Comparison of ENCODE assay signal across 1 cellular context in the genomic region with DNA sequence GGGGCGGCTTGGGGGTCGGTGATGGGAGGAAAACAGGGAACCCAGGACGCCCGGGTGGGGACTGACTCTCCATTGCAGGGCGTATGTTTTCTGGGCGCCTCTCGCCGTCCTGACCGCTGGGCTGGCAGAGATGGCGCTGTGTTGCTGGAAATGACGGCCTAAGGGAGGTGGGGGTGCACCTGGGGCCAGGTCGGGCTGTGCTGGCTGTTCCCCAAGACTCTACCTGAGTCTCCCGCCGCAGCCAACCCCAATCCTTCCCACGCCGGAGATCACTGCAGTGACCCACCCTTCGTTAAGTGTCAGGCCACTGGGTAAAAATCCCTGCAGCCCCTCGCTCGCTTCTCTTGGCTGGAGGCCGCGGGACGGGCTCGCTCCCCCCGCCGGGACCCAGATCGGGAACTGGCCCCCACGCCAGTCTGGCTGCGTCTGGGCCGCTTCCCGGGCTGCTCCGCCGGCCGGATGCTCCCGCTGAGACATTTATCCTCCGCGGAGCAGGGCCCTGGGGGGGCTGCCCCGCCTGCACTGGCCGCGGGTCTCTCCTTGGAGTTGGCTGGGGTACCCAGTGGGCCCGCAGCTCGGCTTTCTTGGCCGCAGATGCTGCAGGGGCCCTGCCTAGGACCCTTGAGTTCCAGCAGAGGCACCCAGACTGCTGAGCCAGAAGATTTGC.
TF ChIP-seq lines count a peak whose summit lies in the region.

No MANE protein-coding gene starts in this region.

TF ChIP-seq in HepG2, 621 proteins besides CTCF, POLR2A, EP300 and RAD21 (continued from another document):
- TF ChIP-seq SRF (IDR thresholded peaks at IDR 0.05; ENCODE audit: low read depth, low read length) (no peak), ZNF496 (CRISPR knock-in tag; IDR thresholded peaks at IDR 0.05; ENCODE audit: insufficient replicate concordance) (no peak), CAMTA2 (CRISPR knock-in tag; IDR thresholded peaks at IDR 0.05; ENCODE audit: borderline replicate concordance) (no peak), CHD4 (IDR thresholded peaks at IDR 0.05; ENCODE audit: borderline replicate concordance, low read length) (0 out of 2 replicates have a peak, but pooled peaks have one; percentile 70), FIP1L1 (IDR thresholded peaks at IDR 0.05; ENCODE audit: borderline replicate concordance, insufficient read depth, low read depth, low read length) (no peak), ZFP36 (IDR thresholded peaks at IDR 0.05; ENCODE audit: borderline replicate concordance, low read depth, low read length, partially characterized antibody) (no peak), KMT2B (CRISPR knock-in tag; IDR thresholded peaks at IDR 0.05) (no peak), THAP11 (CRISPR knock-in tag; IDR thresholded peaks at IDR 0.05) (no peak), MED8 (CRISPR knock-in tag; IDR thresholded peaks at IDR 0.05; ENCODE audit: insufficient replicate concordance) (no peak), ZNF12 (CRISPR knock-in tag; IDR thresholded peaks at IDR 0.05) (no peak), ZNF749 (CRISPR knock-in tag; IDR thresholded peaks at IDR 0.05; ENCODE audit: borderline replicate concordance) (no peak), ZNF180 (CRISPR knock-in tag; IDR thresholded peaks at IDR 0.05; ENCODE audit: borderline replicate concordance, low read depth) (no peak), ZBTB1 (CRISPR knock-in tag; IDR thresholded peaks at IDR 0.05; ENCODE audit: borderline replicate concordance) (no peak), ZNF343 (CRISPR knock-in tag; IDR thresholded peaks at IDR 0.05) (no peak), MYNN (CRISPR knock-in tag; IDR thresholded peaks at IDR 0.05; ENCODE audit: low read depth) (no peak), JUNB (CRISPR knock-in tag; IDR thresholded peaks at IDR 0.05; ENCODE audit: borderline replicate concordance) (no peak), PPARG (CRISPR knock-in tag; conservative IDR thresholded peaks at IDR 0.05) (no peak), ZNF816 (CRISPR knock-in tag; IDR thresholded peaks at IDR 0.05; ENCODE audit: borderline replicate concordance) (peak; percentile 61; the same call in 1 of the 2 replicates)
- TF ChIP-seq, protein P1, sequence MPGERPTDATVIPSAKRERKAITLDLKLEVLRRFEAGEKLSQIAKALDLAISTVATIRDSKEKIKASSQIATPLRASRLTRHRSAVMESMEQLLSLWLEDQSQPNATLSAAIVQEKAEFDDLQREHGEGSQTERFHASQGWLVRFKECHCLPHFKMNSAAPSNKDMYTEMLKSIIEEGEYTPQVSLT (CRISPR knock-in tag; IDR thresholded peaks at IDR 0.05; ENCODE audit: borderline replicate concordance, low read depth): 0 out of 2 replicates have a peak, but pooled peaks have one; percentile 51
- TF ChIP-seq, protein P2, sequence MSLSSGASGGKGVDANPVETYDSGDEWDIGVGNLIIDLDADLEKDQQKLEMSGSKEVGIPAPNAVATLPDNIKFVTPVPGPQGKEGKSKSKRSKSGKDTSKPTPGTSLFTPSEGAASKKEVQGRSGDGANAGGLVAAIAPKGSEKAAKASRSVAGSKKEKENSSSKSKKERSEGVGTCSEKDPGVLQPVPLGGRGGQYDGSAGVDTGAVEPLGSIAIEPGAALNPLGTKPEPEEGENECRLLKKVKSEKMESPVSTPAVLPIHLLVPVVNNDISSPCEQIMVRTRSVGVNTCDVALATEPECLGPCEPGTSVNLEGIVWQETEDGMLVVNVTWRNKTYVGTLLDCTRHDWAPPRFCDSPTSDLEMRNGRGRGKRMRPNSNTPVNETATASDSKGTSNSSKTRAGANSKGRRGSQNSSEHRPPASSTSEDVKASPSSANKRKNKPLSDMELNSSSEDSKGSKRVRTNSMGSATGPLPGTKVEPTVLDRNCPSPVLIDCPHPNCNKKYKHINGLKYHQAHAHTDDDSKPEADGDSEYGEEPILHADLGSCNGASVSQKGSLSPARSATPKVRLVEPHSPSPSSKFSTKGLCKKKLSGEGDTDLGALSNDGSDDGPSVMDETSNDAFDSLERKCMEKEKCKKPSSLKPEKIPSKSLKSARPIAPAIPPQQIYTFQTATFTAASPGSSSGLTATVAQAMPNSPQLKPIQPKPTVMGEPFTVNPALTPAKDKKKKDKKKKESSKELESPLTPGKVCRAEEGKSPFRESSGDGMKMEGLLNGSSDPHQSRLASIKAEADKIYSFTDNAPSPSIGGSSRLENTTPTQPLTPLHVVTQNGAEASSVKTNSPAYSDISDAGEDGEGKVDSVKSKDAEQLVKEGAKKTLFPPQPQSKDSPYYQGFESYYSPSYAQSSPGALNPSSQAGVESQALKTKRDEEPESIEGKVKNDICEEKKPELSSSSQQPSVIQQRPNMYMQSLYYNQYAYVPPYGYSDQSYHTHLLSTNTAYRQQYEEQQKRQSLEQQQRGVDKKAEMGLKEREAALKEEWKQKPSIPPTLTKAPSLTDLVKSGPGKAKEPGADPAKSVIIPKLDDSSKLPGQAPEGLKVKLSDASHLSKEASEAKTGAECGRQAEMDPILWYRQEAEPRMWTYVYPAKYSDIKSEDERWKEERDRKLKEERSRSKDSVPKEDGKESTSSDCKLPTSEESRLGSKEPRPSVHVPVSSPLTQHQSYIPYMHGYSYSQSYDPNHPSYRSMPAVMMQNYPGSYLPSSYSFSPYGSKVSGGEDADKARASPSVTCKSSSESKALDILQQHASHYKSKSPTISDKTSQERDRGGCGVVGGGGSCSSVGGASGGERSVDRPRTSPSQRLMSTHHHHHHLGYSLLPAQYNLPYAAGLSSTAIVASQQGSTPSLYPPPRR (CRISPR knock-in tag; IDR thresholded peaks at IDR 0.05; ENCODE audit: borderline replicate concordance): no peak
- TF ChIP-seq, protein P3, sequence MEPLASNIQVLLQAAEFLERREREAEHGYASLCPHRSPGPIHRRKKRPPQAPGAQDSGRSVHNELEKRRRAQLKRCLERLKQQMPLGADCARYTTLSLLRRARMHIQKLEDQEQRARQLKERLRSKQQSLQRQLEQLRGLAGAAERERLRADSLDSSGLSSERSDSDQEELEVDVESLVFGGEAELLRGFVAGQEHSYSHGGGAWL (CRISPR knock-in tag; IDR thresholded peaks at IDR 0.05): no peak
- TF ChIP-seq, protein P4, sequence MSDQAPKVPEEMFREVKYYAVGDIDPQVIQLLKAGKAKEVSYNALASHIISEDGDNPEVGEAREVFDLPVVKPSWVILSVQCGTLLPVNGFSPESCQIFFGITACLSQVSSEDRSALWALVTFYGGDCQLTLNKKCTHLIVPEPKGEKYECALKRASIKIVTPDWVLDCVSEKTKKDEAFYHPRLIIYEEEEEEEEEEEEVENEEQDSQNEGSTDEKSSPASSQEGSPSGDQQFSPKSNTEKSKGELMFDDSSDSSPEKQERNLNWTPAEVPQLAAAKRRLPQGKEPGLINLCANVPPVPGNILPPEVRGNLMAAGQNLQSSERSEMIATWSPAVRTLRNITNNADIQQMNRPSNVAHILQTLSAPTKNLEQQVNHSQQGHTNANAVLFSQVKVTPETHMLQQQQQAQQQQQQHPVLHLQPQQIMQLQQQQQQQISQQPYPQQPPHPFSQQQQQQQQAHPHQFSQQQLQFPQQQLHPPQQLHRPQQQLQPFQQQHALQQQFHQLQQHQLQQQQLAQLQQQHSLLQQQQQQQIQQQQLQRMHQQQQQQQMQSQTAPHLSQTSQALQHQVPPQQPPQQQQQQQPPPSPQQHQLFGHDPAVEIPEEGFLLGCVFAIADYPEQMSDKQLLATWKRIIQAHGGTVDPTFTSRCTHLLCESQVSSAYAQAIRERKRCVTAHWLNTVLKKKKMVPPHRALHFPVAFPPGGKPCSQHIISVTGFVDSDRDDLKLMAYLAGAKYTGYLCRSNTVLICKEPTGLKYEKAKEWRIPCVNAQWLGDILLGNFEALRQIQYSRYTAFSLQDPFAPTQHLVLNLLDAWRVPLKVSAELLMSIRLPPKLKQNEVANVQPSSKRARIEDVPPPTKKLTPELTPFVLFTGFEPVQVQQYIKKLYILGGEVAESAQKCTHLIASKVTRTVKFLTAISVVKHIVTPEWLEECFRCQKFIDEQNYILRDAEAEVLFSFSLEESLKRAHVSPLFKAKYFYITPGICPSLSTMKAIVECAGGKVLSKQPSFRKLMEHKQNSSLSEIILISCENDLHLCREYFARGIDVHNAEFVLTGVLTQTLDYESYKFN (CRISPR knock-in tag; conservative IDR thresholded peaks at IDR 0.05): no peak
- TF ChIP-seq, protein P5, sequence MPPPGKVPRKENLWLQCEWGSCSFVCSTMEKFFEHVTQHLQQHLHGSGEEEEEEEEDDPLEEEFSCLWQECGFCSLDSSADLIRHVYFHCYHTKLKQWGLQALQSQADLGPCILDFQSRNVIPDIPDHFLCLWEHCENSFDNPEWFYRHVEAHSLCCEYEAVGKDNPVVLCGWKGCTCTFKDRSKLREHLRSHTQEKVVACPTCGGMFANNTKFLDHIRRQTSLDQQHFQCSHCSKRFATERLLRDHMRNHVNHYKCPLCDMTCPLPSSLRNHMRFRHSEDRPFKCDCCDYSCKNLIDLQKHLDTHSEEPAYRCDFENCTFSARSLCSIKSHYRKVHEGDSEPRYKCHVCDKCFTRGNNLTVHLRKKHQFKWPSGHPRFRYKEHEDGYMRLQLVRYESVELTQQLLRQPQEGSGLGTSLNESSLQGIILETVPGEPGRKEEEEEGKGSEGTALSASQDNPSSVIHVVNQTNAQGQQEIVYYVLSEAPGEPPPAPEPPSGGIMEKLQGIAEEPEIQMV (CRISPR knock-in tag; IDR thresholded peaks at IDR 0.05; ENCODE audit: low read depth): no peak
